Comparison of ENCODE assay signal across 11 cellular contexts in genomic region chr10:52864459-52865106, GRCh38.
DNase-seq lines count a peak whose midpoint lies in the region; ATAC-seq, FAIRE-seq and TF ChIP-seq lines count a peak whose summit lies in the region.
"Had no signal": no experiment of that assay in that cellular context is flagged by ENCODE, and none has a peak within 500 bp of the region (broad histone marks: within the 10 kb centered on the region; RNA-seq: fewer than 3 reads in every experiment).

No MANE protein-coding gene starts in this region.

- peak overlapping the region; percentile 68 for H3K4me2 ChIP-seq in astrocyte (ENCODE audit: low read length)
- H3K4me2 ChIP-seq: A549 had no signal

- no peaks in the 10 kb centered on the region for H3K36me3 Mint-ChIP-seq in astrocyte (ENCODE audit: low read depth, unreplicated experiment)
- H3K36me3 Mint-ChIP-seq in activated CD8-positive, alpha-beta memory T cell treated with anti-CD3 and anti-CD28 coated beads, Interleukin-2, amount 10 ng/mL, durations not matched to agents 7 days and 5 days, result no peaks in the 10 kb centered on the region
- H3K36me3 Mint-ChIP-seq: activated naive CD4-positive, alpha-beta T cell treated with anti-CD3 and anti-CD28 coated beads, Interleukin-2, amount 10 ng/mL, durations not matched to agents 7 days and 5 days had no signal

- H3K4me3 Mint-ChIP-seq in astrocyte (ENCODE audit: unreplicated experiment), result peak overlapping the region; percentile 43
- no peak overlapping the region for H3K4me3 Mint-ChIP-seq in activated CD8-positive, alpha-beta memory T cell treated with anti-CD3 and anti-CD28 coated beads, Interleukin-2, amount 10 ng/mL, durations not matched to agents 7 days and 5 days
- H3K4me3 Mint-ChIP-seq: activated naive CD4-positive, alpha-beta T cell treated with anti-CD3 and anti-CD28 coated beads, Interleukin-2, amount 10 ng/mL, durations not matched to agents 7 days and 5 days had no signal

- no peaks in the 10 kb centered on the region for H3K79me2 ChIP-seq in astrocyte (ENCODE audit: insufficient read depth, low read length)

- H4K20me1 ChIP-seq in astrocyte (ENCODE audit: insufficient read depth, low read length), result no peaks in the 10 kb centered on the region

- no peaks in the 10 kb centered on the region for H3K27me3 Mint-ChIP-seq in astrocyte (ENCODE audit: low read depth, unreplicated experiment)
- H3K27me3 Mint-ChIP-seq in activated CD8-positive, alpha-beta memory T cell treated with anti-CD3 and anti-CD28 coated beads, Interleukin-2, amount 10 ng/mL, durations not matched to agents 7 days and 5 days, result no peaks in the 10 kb centered on the region
- H3K27me3 Mint-ChIP-seq: activated naive CD4-positive, alpha-beta T cell treated with anti-CD3 and anti-CD28 coated beads, Interleukin-2, amount 10 ng/mL, durations not matched to agents 7 days and 5 days had no signal

- peak; percentile 91 for DNase-seq in A172 (ENCODE audit: low spot score)
- peak; percentile 95 for DNase-seq in astrocyte (ENCODE audit: low read depth)
- peak; percentile 74 for DNase-seq in iPS-NIHi7 (ENCODE audit: extremely low spot score)
- no peak for DNase-seq in GM12891 (ENCODE audit: insufficient read length, low spot score)
- DNase-seq in GF-D8 (lab: John Stamatoyannopoulos, UW), result no peak
- DNase-seq in activated CD8-positive, alpha-beta memory T cell treated with anti-CD3 and anti-CD28 coated beads, Interleukin-2, amount 10 ng/mL, durations not matched to agents 7 days and 5 days, result no peak
- DNase-seq: activated naive CD4-positive, alpha-beta T cell treated with anti-CD3 and anti-CD28 coated beads, Interleukin-2, amount 10 ng/mL, durations not matched to agents 7 days and 5 days had no signal

- peak overlapping the region; percentile 35 for H2AFZ ChIP-seq in astrocyte (ENCODE audit: low read depth, low read length)

- ATAC-seq in HG03066 (IDR thresholded peaks at IDR 0.05; ENCODE audit: low read depth, unreplicated experiment), result peak; percentile 93
- ATAC-seq in GM21381 (IDR thresholded peaks at IDR 0.05; ENCODE audit: unreplicated experiment), result no peak
- ATAC-seq in activated CD8-positive, alpha-beta memory T cell treated with anti-CD3 and anti-CD28 coated beads, Interleukin-2, amount 10 ng/mL, durations not matched to agents 7 days and 5 days, result no peak
- ATAC-seq: A549 had no signal

- FAIRE-seq in astrocyte (lab: Jason Lieb, UNC) (peak; percentile 78), GM12891 (lab: Jason Lieb, UNC) (no peak)
- FAIRE-seq: A549, islet of Langerhans had no signal

- peaks cover 9% of the 10 kb centered on the region for H3K9me3 ChIP-seq in astrocyte (ENCODE audit: insufficient read depth, low read depth, low read length)
- H3K9me3 ChIP-seq: A549 had no signal

- H3K9me3 Mint-ChIP-seq in astrocyte (ENCODE audit: unreplicated experiment), result peaks cover 16% of the 10 kb centered on the region
- peaks cover 20% of the 10 kb centered on the region for H3K9me3 Mint-ChIP-seq in activated CD8-positive, alpha-beta memory T cell treated with anti-CD3 and anti-CD28 coated beads, Interleukin-2, amount 10 ng/mL, durations not matched to agents 7 days and 5 days (ENCODE audit: low read depth)

- H3K27ac Mint-ChIP-seq in astrocyte (ENCODE audit: unreplicated experiment), result peak overlapping the region; percentile 98
- H3K27ac Mint-ChIP-seq in activated CD8-positive, alpha-beta memory T cell treated with anti-CD3 and anti-CD28 coated beads, Interleukin-2, amount 10 ng/mL, durations not matched to agents 7 days and 5 days, result no peak overlapping the region
- H3K27ac Mint-ChIP-seq: activated naive CD4-positive, alpha-beta T cell treated with anti-CD3 and anti-CD28 coated beads, Interleukin-2, amount 10 ng/mL, durations not matched to agents 7 days and 5 days had no signal

- peaks cover 28% of the 10 kb centered on the region for H3K4me1 Mint-ChIP-seq in astrocyte (ENCODE audit: low read depth, unreplicated experiment)
- H3K4me1 Mint-ChIP-seq in activated CD8-positive, alpha-beta memory T cell treated with anti-CD3 and anti-CD28 coated beads, Interleukin-2, amount 10 ng/mL, durations not matched to agents 7 days and 5 days, result no peaks in the 10 kb centered on the region
- H3K4me1 Mint-ChIP-seq: activated naive CD4-positive, alpha-beta T cell treated with anti-CD3 and anti-CD28 coated beads, Interleukin-2, amount 10 ng/mL, durations not matched to agents 7 days and 5 days had no signal

- H3K4me3 ChIP-seq in astrocyte (ENCODE audit: insufficient read depth, low read depth, low read length), result no peak overlapping the region
- H3K4me3 ChIP-seq: A549 had no signal

- no peaks in the 10 kb centered on the region for H3K27me3 ChIP-seq in astrocyte (ENCODE audit: insufficient read depth, low read length)

- TF ChIP-seq POLR2A in GM12891 (IDR thresholded peaks at IDR 0.05; ENCODE audit: low read depth, low read length), result no peak

- H3K27ac ChIP-seq in astrocyte (ENCODE audit: low read depth, low read length), result peak overlapping the region; percentile 76
- H3K27ac ChIP-seq: A549 had no signal

- TF ChIP-seq CTCF in astrocyte (IDR thresholded peaks at IDR 0.05; ENCODE audit: insufficient read depth, low read depth, low read length), result no peak

- no peaks in the 10 kb centered on the region for H3K36me3 ChIP-seq in astrocyte (ENCODE audit: insufficient read depth, low read length)

- CTCF ChIA-PET in activated CD8-positive, alpha-beta memory T cell treated with anti-CD3 and anti-CD28 coated beads, Interleukin-2, amount 10 ng/mL, durations not matched to agents 7 days and 5 days (lab: Charles Lee), result no interaction called here

- H3K4me1 ChIP-seq in astrocyte (ENCODE audit: insufficient read depth, low read length), result peaks cover 14% of the 10 kb centered on the region
- H3K4me1 ChIP-seq: A549 had no signal

- peak overlapping the region; percentile 34 for H3K9ac ChIP-seq in astrocyte (ENCODE audit: low read length)

TF ChIP-seq in GM12891, 5 proteins besides CTCF, POLR2A, EP300 and RAD21:
- TF ChIP-seq POLR2AphosphoS5 (IDR thresholded peaks at IDR 0.05; ENCODE audit: low read depth, low read length), result no peak
- TF ChIP-seq PAX5 (IDR thresholded peaks at IDR 0.05; ENCODE audit: insufficient read depth, low read length, severe bottlenecking), result no peak
- TF ChIP-seq TAF1 (IDR thresholded peaks at IDR 0.05; ENCODE audit: low read depth, low read length), result no peak
- TF ChIP-seq SPI1 (IDR thresholded peaks at IDR 0.05; ENCODE audit: low read depth, low read length), result no peak
- TF ChIP-seq POU2F2 (IDR thresholded peaks at IDR 0.05; ENCODE audit: low read depth, low read length), result no peak

Comparison
In these comparisons a context has a peak if more than half of its experiments do, and no peak if none do; other contexts are left out.
1. DNase-seq: peak in A172 (single experiment), astrocyte (single experiment) and iPS-NIHi7 (single experiment); none in GM12891 (single experiment), GF-D8 (single experiment) and activated CD8-positive, alpha-beta memory T cell treated with anti-CD3 and anti-CD28 coated beads, Interleukin-2, amount 10 ng/mL, durations not matched to agents 7 days and 5 days (single experiment).